28 cellular contexts compared by ENCODE assay signal in the genomic region with DNA sequence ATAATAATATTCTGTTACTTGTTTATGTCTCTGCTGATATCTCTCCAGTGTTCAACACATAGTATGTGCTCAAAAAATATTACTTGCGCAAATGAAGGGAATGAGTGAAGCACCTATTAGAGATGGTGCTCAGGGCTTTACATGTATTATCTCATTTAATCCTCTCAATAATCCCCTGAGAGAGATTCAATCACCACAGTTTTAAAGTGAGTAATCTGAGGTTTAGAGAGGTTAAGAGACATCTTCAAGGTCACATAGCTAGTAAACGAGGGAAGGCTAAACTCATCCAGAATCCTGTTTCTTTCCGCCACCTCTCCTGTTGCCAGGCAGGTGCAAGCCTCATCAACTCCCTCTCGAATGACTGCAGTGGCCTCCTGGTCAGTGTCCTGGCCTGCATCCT.
DNase-seq lines count a peak whose midpoint lies in the region; ATAC-seq, FAIRE-seq and TF ChIP-seq lines count a peak whose summit lies in the region.
"Had no signal": no experiment of that assay in that cellular context is flagged by ENCODE, and none has a peak within 500 bp of the region (broad histone marks: within the 10 kb centered on the region; RNA-seq: fewer than 3 reads in every experiment).

No MANE protein-coding gene starts in this region.

- no peak overlapping the region for H3K4me3 ChIP-seq in IMR-90 (ENCODE audit: insufficient read depth, low read depth, low read length)
- no peak overlapping the region for H3K4me3 ChIP-seq in GM12878
- H3K4me3 ChIP-seq: SJCRH30 had no signal

- intact Hi-C loops in IMR-90 (cut with micrococcal nuclease) (no loop called here), GM12878 (cut with micrococcal nuclease; ENCODE audit: unreplicated experiment) (no loop called here), posterior vena cava (cut with DNase I) (loop anchor here in 1 of 2 donors (10.0 kb wide), 1 partner anchor 56 kb away; no protein-coding TSS in a partner anchor)

- TF ChIP-seq RAD21 in IMR-90 (IDR thresholded peaks at IDR 0.05; ENCODE audit: low read length) (no peak), GM12878 (IDR thresholded peaks at IDR 0.05; ENCODE audit: insufficient read depth, low read depth, low read length) (no peak)

- H2BK5ac ChIP-seq in IMR-90 (ENCODE audit: low read depth, low read length, poor library complexity, severe bottlenecking): no peak overlapping the region

- no peak overlapping the region for H3K18ac ChIP-seq in IMR-90 (ENCODE audit: low read depth, low read length)

- H3K27me3 Mint-ChIP-seq in activated CD8-positive, alpha-beta memory T cell treated with anti-CD3 and anti-CD28 coated beads, Interleukin-2, amount 10 ng/mL, durations not matched to agents 7 days and 5 days: peaks cover 10% of the 10 kb centered on the region
- H3K27me3 Mint-ChIP-seq: CD4-positive, alpha-beta memory T cell; IgD-negative memory B cell had no signal

- RAD21 ChIA-PET in GM12878 (lab: Charles Lee; ENCODE audit: unreplicated experiment): interaction anchor here (1.4 to 1.6 kb wide), 3 partner anchors 54 to 91 kb away, joined by 3 to 4 read pairs (median 3); partner anchors contain the start of gene UGCG

- peaks cover 4% of the 10 kb centered on the region for H3K9me1 ChIP-seq in IMR-90 (ENCODE audit: insufficient read depth, low read length)

- H3K79me2 ChIP-seq in GM12878 (ENCODE audit: control insufficient read depth, insufficient read depth, low read length): no peaks in the 10 kb centered on the region

- H3K4me2 ChIP-seq in IMR-90 (ENCODE audit: low read depth, low read length): no peak overlapping the region
- no peak overlapping the region for H3K4me2 ChIP-seq in GM12878 (ENCODE audit: control insufficient read depth, insufficient read depth)
- H3K4me2 ChIP-seq: KMS-11 had no signal

- no peak overlapping the region for H4K5ac ChIP-seq in IMR-90 (ENCODE audit: low read depth, low read length)

- no CpG with 5 or more reads among the region's 4 CpGs for WGBS in IMR-90 (ENCODE audit: extremely low coverage in 2 of 2, insufficient read length in 1 of 2), 2 experiments
- WGBS in GM12878 (ENCODE audit: insufficient coverage, insufficient replicate concordance, low lambda C conversion rate, missing lambda C conversion rate): 50% methylated on average over 4 of the region's 4 CpGs

- H3K27ac Mint-ChIP-seq in activated CD8-positive, alpha-beta memory T cell treated with anti-CD3 and anti-CD28 coated beads, Interleukin-2, amount 10 ng/mL, durations not matched to agents 7 days and 5 days: no peak overlapping the region
- H3K27ac Mint-ChIP-seq: CD4-positive, alpha-beta memory T cell had no signal

- dilution Hi-C loops in IMR-90 (cut with HindIII; ENCODE audit: low sequenced_read_pairs, unreplicated experiment): no loop called here

- no peak overlapping the region for H3K14ac ChIP-seq in IMR-90 (replicated peaks; ENCODE audit: low read depth, low read length)

- peak overlapping the region; percentile 63; the same call in 1 of the 2 replicates for H2BK20ac ChIP-seq in IMR-90 (ENCODE audit: low read depth, low read length)

- H2BK15ac ChIP-seq in IMR-90 (ENCODE audit: low read depth, low read length): peak overlapping the region; percentile 10; the same call in 1 of the 3 replicates

- DNase-seq in IMR-90 (no peak), NCI-H524 treated with DMSO at 0.1 percent for 48 hours (lab: John Stamatoyannopoulos, UW) (peak; percentile 66), GM12878 (ENCODE audit: low read depth, low spot score) (no peak), posterior vena cava (ENCODE audit: low spot score) (peak; percentile 4), MV-4-11 (lab: John Stamatoyannopoulos, UW) (no peak), HK-2 (ENCODE audit: unreplicated experiment) (no peak)
- no peak for DNase-seq in activated CD8-positive, alpha-beta memory T cell treated with anti-CD3 and anti-CD28 coated beads, Interleukin-2, amount 10 ng/mL, durations not matched to agents 7 days and 5 days
- DNase-seq: C1 segment of cervical spinal cord; CD4-positive, alpha-beta memory T cell; COR-L47; DMS79 treated with DMSO at 0.1 percent for 48 hours; GF-D8; H7; NCI-H1092 treated with DMSO at 0.1 percent for 48 hours; NCI-H146; NCI-H1930; NCI-H2107; NCI-H446 treated with DMSO at 0.1 percent for 48 hours; NCI-H69; NK-92 treated with Interleukin-12 subunit alpha and Interleukin-12 subunit beta, amount 100 ng/mL, for 24 hours; PC-3 had no signal

- TF ChIP-seq EP300 in GM12878 (IDR thresholded peaks at IDR 0.05; ENCODE audit: borderline replicate concordance in 1 of 2, control insufficient read depth in 1 of 2, low read depth in 2 of 2, low read length in 2 of 2): no peak

- H2BK120ac ChIP-seq in IMR-90 (ENCODE audit: low read depth, low read length): peak overlapping the region; percentile 43; the same call in 1 of the 2 replicates

- no peak overlapping the region for H3K4me3 Mint-ChIP-seq in activated CD8-positive, alpha-beta memory T cell treated with anti-CD3 and anti-CD28 coated beads, Interleukin-2, amount 10 ng/mL, durations not matched to agents 7 days and 5 days
- H3K4me3 Mint-ChIP-seq: CD4-positive, alpha-beta memory T cell; IgD-negative memory B cell had no signal

- H3K36me3 Mint-ChIP-seq in activated CD8-positive, alpha-beta memory T cell treated with anti-CD3 and anti-CD28 coated beads, Interleukin-2, amount 10 ng/mL, durations not matched to agents 7 days and 5 days: no peaks in the 10 kb centered on the region
- H3K36me3 Mint-ChIP-seq: CD4-positive, alpha-beta memory T cell; IgD-negative memory B cell had no signal

- no peak overlapping the region for H3K56ac ChIP-seq in IMR-90 (ENCODE audit: extremely low read depth, insufficient read depth, low read length)

- ATAC-seq in IMR-90 (ENCODE audit: low read depth): no peak; the same call in 1 of the 2 replicates
- no peak for ATAC-seq in GM12878
- no peak for ATAC-seq in GM21367 (IDR thresholded peaks at IDR 0.05; ENCODE audit: unreplicated experiment)
- no peak for ATAC-seq in activated CD8-positive, alpha-beta memory T cell treated with anti-CD3 and anti-CD28 coated beads, Interleukin-2, amount 10 ng/mL, durations not matched to agents 7 days and 5 days
- ATAC-seq: PC-3, Right ventricle myocardium inferior, SK-N-SH treated with all-trans-retinoic acid at 6 μM for 48 hours had no signal

- H4K8ac ChIP-seq in IMR-90 (ENCODE audit: low read depth in 2 of 2, low read length in 2 of 2): no peak overlapping the region

- peak overlapping the region; percentile 65; the same call in 1 of the 2 replicates for H2AK5ac ChIP-seq in IMR-90 (ENCODE audit: low read depth, low read length)

- SMC1A ChIA-PET in GM12878 (lab: Charles Lee; ENCODE audit: uncharacterized antibody, unreplicated experiment): interaction anchor here (1.2 to 4.6 kb wide), 4 partner anchors 9 to 103 kb away, joined by 4 to 29 read pairs (median 18); no protein-coding TSS in a partner anchor

- H3K9me3 Mint-ChIP-seq in activated CD8-positive, alpha-beta memory T cell treated with anti-CD3 and anti-CD28 coated beads, Interleukin-2, amount 10 ng/mL, durations not matched to agents 7 days and 5 days (ENCODE audit: low read depth): no peaks in the 10 kb centered on the region
- H3K9me3 Mint-ChIP-seq: CD4-positive, alpha-beta memory T cell; IgD-negative memory B cell had no signal

- POLR2A ChIA-PET in IMR-90 (lab: Charles Lee; ENCODE audit: unreplicated experiment): no interaction called here
- POLR2A ChIA-PET in GM12878 (lab: Charles Lee): interaction anchor here (1.0 kb wide), 1 partner anchor 54 kb away, joined by 3 read pairs; no protein-coding TSS in a partner anchor

- FAIRE-seq in GM12878 (lab: Jason Lieb, UNC): no peak
- FAIRE-seq: GM18507 had no signal

- TF ChIP-seq POLR2A in IMR-90 (IDR thresholded peaks at IDR 0.05; ENCODE audit: low read depth, low read length) (no peak), GM12878 (IDR thresholded peaks at IDR 0.05; ENCODE audit: low read depth, low read length) (no peak)

- H3K36me3 ChIP-seq in IMR-90 (ENCODE audit: control insufficient read depth, insufficient read depth, low read length) (no peaks in the 10 kb centered on the region), GM12878 (ENCODE audit: control insufficient read depth in 2 of 2, insufficient read depth in 2 of 2, low read length in 1 of 2) (no peaks in the 10 kb centered on the region)
- H3K36me3 ChIP-seq: SJCRH30 had no signal

- H3K4me1 Mint-ChIP-seq in activated CD8-positive, alpha-beta memory T cell treated with anti-CD3 and anti-CD28 coated beads, Interleukin-2, amount 10 ng/mL, durations not matched to agents 7 days and 5 days: peaks cover 9% of the 10 kb centered on the region

- in situ Hi-C loops in IMR-90 (cut with MboI; ENCODE audit: low sequenced_read_pairs) (no loop called here), GM12878 (cut with MboI) (no loop called here)

- H4K20me1 ChIP-seq in IMR-90 (ENCODE audit: insufficient read depth, low read length): no peaks in the 10 kb centered on the region
- H4K20me1 ChIP-seq in GM12878 (ENCODE audit: control insufficient read depth, insufficient read depth): no peaks in the 10 kb centered on the region

- H3K4ac ChIP-seq in IMR-90 (ENCODE audit: low read depth, low read length): peak overlapping the region; percentile 64; the same call in 1 of the 2 replicates

- no peak overlapping the region for H4K91ac ChIP-seq in IMR-90 (ENCODE audit: insufficient read depth, low read depth, low read length)

- H3K27me3 ChIP-seq in IMR-90 (ENCODE audit: control insufficient read depth, insufficient read depth, low read length): 0 out of 2 replicates have a peak, but pooled peaks cover 1% of the 10 kb centered on the region
- no peaks in the 10 kb centered on the region for H3K27me3 ChIP-seq in GM12878 (replicated peaks in 1 of 2; ENCODE audit: control insufficient read depth in 2 of 2, insufficient read depth in 2 of 2, low read length in 1 of 2)
- H3K27me3 ChIP-seq: SJCRH30 had no signal

- TF ChIP-seq CTCF in IMR-90 (conservative IDR thresholded peaks at IDR 0.05; ENCODE audit: low read depth, low read length): no peak
- TF ChIP-seq CTCF in GM12878 (IDR thresholded peaks at IDR 0.05 in 2 of 3, conservative IDR thresholded peaks at IDR 0.05 in 1 of 3; ENCODE audit: control insufficient read depth in 2 of 3, extremely low read depth in 1 of 3, insufficient read depth in 1 of 3, low read depth in 3 of 3, low read length in 3 of 3): no peak

- H3K9ac ChIP-seq in IMR-90 (ENCODE audit: low read depth, low read length) (no peak overlapping the region), GM12878 (ENCODE audit: control insufficient read depth, insufficient read depth, low read length) (no peak overlapping the region)
- H3K9ac ChIP-seq: KMS-11 had no signal

- no peak overlapping the region for H3K23ac ChIP-seq in IMR-90 (ENCODE audit: low read depth, low read length)

- H3K9me3 ChIP-seq in IMR-90 (ENCODE audit: control insufficient read depth, insufficient read depth, low read length) (no peaks in the 10 kb centered on the region), GM12878 (replicated peaks; ENCODE audit: control insufficient read depth, insufficient read depth, low read length) (no peaks in the 10 kb centered on the region)
- H3K9me3 ChIP-seq: SJCRH30 had no signal

- no peak overlapping the region for H3K27ac ChIP-seq in IMR-90 (ENCODE audit: insufficient read depth, low read length)
- H3K27ac ChIP-seq in GM12878 (ENCODE audit: control insufficient read depth, insufficient read depth): no peak overlapping the region
- H3K27ac ChIP-seq: KMS-11, SJCRH30 had no signal

- H2AFZ ChIP-seq in IMR-90 (replicated peaks; ENCODE audit: low read length, poor library complexity) (peak overlapping the region; percentile 59), GM12878 (ENCODE audit: control insufficient read depth, low read depth, low read length) (no peak overlapping the region)

- H3K4me1 ChIP-seq in IMR-90 (ENCODE audit: control insufficient read depth, insufficient read depth, low read length) (peaks cover 3% of the 10 kb centered on the region), GM12878 (ENCODE audit: control insufficient read depth, insufficient read depth, low read length) (peaks cover 29% of the 10 kb centered on the region)

- no peaks in the 10 kb centered on the region for H3K79me1 ChIP-seq in IMR-90 (ENCODE audit: low read depth in 1 of 2, low read length in 2 of 2)

- CTCF ChIA-PET in IMR-90 (lab: Yijun Ruan, JAX): no interaction called here
- CTCF ChIA-PET in GM12878 (lab: Yijun Ruan, JAX): interaction anchor here (5.9 kb wide), 1 partner anchor 98 kb away, joined by 46 read pairs; no protein-coding TSS in a partner anchor
- CTCF ChIA-PET in activated CD8-positive, alpha-beta memory T cell treated with anti-CD3 and anti-CD28 coated beads, Interleukin-2, amount 10 ng/mL, durations not matched to agents 7 days and 5 days (lab: Charles Lee): no interaction called here

- no peak overlapping the region for H2AK9ac ChIP-seq in IMR-90 (replicated peaks; ENCODE audit: low read depth, low read length, poor library complexity)

- BruUV-seq in IMR-90 (replicated peaks; lab: Mats Ljungman, UMichigan) (no TSS peak), GM12878 (replicated peaks; lab: Mats Ljungman, UMichigan) (no TSS peak)

Comparison
In these comparisons a context has a peak if more than half of its experiments do, and no peak if none do; other contexts are left out.
1. DNase-seq: peak in NCI-H524 treated with DMSO at 0.1 percent for 48 hours (single experiment) and posterior vena cava (single experiment); none in IMR-90 (single experiment), GM12878 (single experiment), activated CD8-positive, alpha-beta memory T cell treated with anti-CD3 and anti-CD28 coated beads, Interleukin-2, amount 10 ng/mL, durations not matched to agents 7 days and 5 days (single experiment), MV-4-11 (single experiment) and HK-2 (single experiment).